ENCODE assay signal across 8 cellular contexts in genomic region chr5:132010645-132011560, GRCh38. TPM values are rescaled to one million over a fixed set of nuclear protein-coding genes. Genes with fewer than 3 reads are reported as not detected.
DNase-seq lines count a peak whose midpoint lies in the region; ATAC-seq and TF ChIP-seq lines count a peak whose summit lies in the region.

No MANE protein-coding gene starts in this region.

- intact Hi-C loops in PC-9 (cut with micrococcal nuclease; ENCODE audit: unreplicated experiment) = no loop called here

- BruUV-seq in PC-9 (replicated peaks; lab: Mats Ljungman, UMichigan) = no TSS peak

- peaks cover 22 to 32% of the 10 kb centered on the region in 2 donors for H3K4me1 Mint-ChIP-seq in effector memory CD8-positive, alpha-beta T cell (ENCODE audit: low read depth in 2 of 2)
- peaks cover 9% of the 10 kb centered on the region for H3K4me1 Mint-ChIP-seq in nephron progenitor cell

- DNase-seq in PC-9 (no peak), nephron progenitor cell (no peak), DMS153 treated with DMSO at 0.1 percent for 48 hours (lab: John Stamatoyannopoulos, UW; ENCODE audit: unreplicated experiment) (no peak), NCI-H510A treated with DMSO at 0.1 percent for 48 hours (lab: John Stamatoyannopoulos, UW) (no peak)
- no peak for DNase-seq in effector memory CD8-positive, alpha-beta T cell

- no peaks in the 10 kb centered on the region for H3K4me1 ChIP-seq in PC-9 (replicated peaks; ENCODE audit: insufficient read depth)

- CTCF ChIA-PET in PC-9 (lab: Charles Lee) = no interaction called here

- no peaks in the 10 kb centered on the region for H3K36me3 ChIP-seq in PC-9 (ENCODE audit: low read depth)

- peak overlapping the region; percentile 66; the same call in 1 of the 2 replicates for H3K4me2 ChIP-seq in PC-9

- peak overlapping the region; percentile 46 to 73 for H3K27ac Mint-ChIP-seq in effector memory CD8-positive, alpha-beta T cell
- no peak overlapping the region for H3K27ac Mint-ChIP-seq in nephron progenitor cell

- H3K27me3 ChIP-seq in PC-9 (ENCODE audit: insufficient read depth, low read depth) = peaks cover 49% of the 10 kb centered on the region

- no peaks in the 10 kb centered on the region for H3K9me3 Mint-ChIP-seq in effector memory CD8-positive, alpha-beta T cell
- H3K9me3 Mint-ChIP-seq in nephron progenitor cell = no peaks in the 10 kb centered on the region

- peak overlapping the region; percentile 46; the same call in 1 of the 2 replicates for H3K4me3 ChIP-seq in PC-9

- H3K79me2 ChIP-seq in PC-9 (ENCODE audit: low read depth) = no peaks in the 10 kb centered on the region

- H3K27ac ChIP-seq in C4-2B (peak overlapping the region; percentile 1; the same call in 1 of the 2 replicates), PC-9 (no peak overlapping the region)

- no peaks in the 10 kb centered on the region for H3F3A ChIP-seq in PC-9 (ENCODE audit: insufficient read depth, low read depth)

- no peaks in the 10 kb centered on the region for H4K20me1 ChIP-seq in PC-9 (ENCODE audit: insufficient read depth)

- POLR2A ChIA-PET in PC-9 (lab: Charles Lee; ENCODE audit: unreplicated experiment) = interaction anchor here (0.8 kb wide), 1 partner anchor 1471 kb away, joined by 9 read pairs; no protein-coding TSS in a partner anchor

- no peaks in the 10 kb centered on the region for H3K9me2 ChIP-seq in PC-9 (ENCODE audit: insufficient read depth)

- peak overlapping the region; percentile 80 to 83 for H3K4me3 Mint-ChIP-seq in effector memory CD8-positive, alpha-beta T cell
- peak overlapping the region; percentile 81 for H3K4me3 Mint-ChIP-seq in nephron progenitor cell

- no peaks in the 10 kb centered on the region for H3K9me3 ChIP-seq in PC-9 (ENCODE audit: insufficient read depth, low read depth)

- H3K27me3 Mint-ChIP-seq in effector memory CD8-positive, alpha-beta T cell = peaks cover 12 to 17% of the 10 kb centered on the region in 2 donors
- H3K27me3 Mint-ChIP-seq in nephron progenitor cell (ENCODE audit: low read depth, poor library complexity) = peaks cover 85% of the 10 kb centered on the region

- ATAC-seq in effector memory CD8-positive, alpha-beta T cell (replicated peaks) = peak; percentile 2
- ATAC-seq in esophagus mucosa (no peak), GM19467 (IDR thresholded peaks at IDR 0.05; ENCODE audit: unreplicated experiment) (no peak)

- H3K36me3 Mint-ChIP-seq in effector memory CD8-positive, alpha-beta T cell (ENCODE audit: insufficient read depth) = peaks cover 4% of the 10 kb centered on the region
- no peaks in the 10 kb centered on the region for H3K36me3 Mint-ChIP-seq in nephron progenitor cell (ENCODE audit: low read depth)

- TF ChIP-seq CTCF in C4-2B (conservative IDR thresholded peaks at IDR 0.05) (no peak), PC-9 (conservative IDR thresholded peaks at IDR 0.05) (no peak), nephron progenitor cell (IDR thresholded peaks at IDR 0.05) (no peak)

- no peak overlapping the region for H2AFZ ChIP-seq in PC-9

RNA-seq across cellular contexts. Expression of gene ACSL6, which starts 0.6 kb away (rescaled TPM):
- total RNA-seq in PC-9 (2021) (not detected in 2 replicates), esophagus mucosa (0.08 TPM)

RNA-seq across cellular contexts. Expression of gene IL3, which starts 49.6 kb away (rescaled TPM):
- not detected in 2 replicates for total RNA-seq in PC-9 (2021)
- not detected for total RNA-seq in esophagus mucosa
